In genomic region chr6:108798672-108799355, GRCh38 we compare ENCODE assay signal across 8 cellular contexts. TPM values are rescaled to one million over a fixed set of nuclear protein-coding genes. Genes with fewer than 3 reads are reported as not detected.
DNase-seq lines count a peak whose midpoint lies in the region; TF ChIP-seq lines count a peak whose summit lies in the region.

No MANE protein-coding gene starts in this region.

- BruUV-seq in PC-9 (replicated peaks; lab: Mats Ljungman, UMichigan), result no TSS peak

- H3K9me3 ChIP-seq in PC-9 (ENCODE audit: insufficient read depth, low read depth) (no peaks in the 10 kb centered on the region), osteoblast (ENCODE audit: low read depth, low read length) (no peaks in the 10 kb centered on the region)

- DNase-seq in PC-9 (no peak), left kidney (ENCODE audit: low read depth, low spot score) (peak; percentile 34), osteoblast (ENCODE audit: insufficient read length, low spot score, missing footprints) (no peak), hepatic stellate cell (ENCODE audit: low spot score) (no peak), GM03348 (ENCODE audit: low spot score) (no peak), mesenteric fat pad (ENCODE audit: low spot score) (no peak)
- DNase-seq in activated T-cell treated with anti-CD3 and anti-CD28 coated beads, Interleukin-2, amount 50 U/mL, for 48 hours, result peak; percentile 64 to 71
- peak; percentile 22 for DNase-seq in stimulated activated CD8-positive, alpha-beta memory T cell treated with anti-CD3 and anti-CD28 coated beads, Interleukin-4, amount 100 ng/mL, for 24 hours (ENCODE audit: low read depth)

- H3K27me3 ChIP-seq in PC-9 (ENCODE audit: insufficient read depth, low read depth) (no peaks in the 10 kb centered on the region), osteoblast (ENCODE audit: insufficient read depth, low read length) (no peaks in the 10 kb centered on the region)

- H3K27ac ChIP-seq in PC-9 (peak overlapping the region; percentile 68), osteoblast (ENCODE audit: low read depth, low read length) (no peak overlapping the region)

- peak overlapping the region; percentile 71 for H3K4me2 ChIP-seq in PC-9
- no peak overlapping the region for H3K4me2 ChIP-seq in osteoblast (ENCODE audit: insufficient read depth, low read length)

- TF ChIP-seq CTCF in PC-9 (conservative IDR thresholded peaks at IDR 0.05) (no peak), osteoblast (IDR thresholded peaks at IDR 0.05; ENCODE audit: extremely low read depth, low read depth, low read length) (no peak)

- POLR2A ChIA-PET in PC-9 (lab: Charles Lee; ENCODE audit: unreplicated experiment), result interaction anchor here (0.6 kb wide), 1 partner anchor 210 kb away, joined by 5 read pairs; no protein-coding TSS in a partner anchor

- H3K4me1 ChIP-seq in PC-9 (replicated peaks; ENCODE audit: insufficient read depth) (peaks cover 33% of the 10 kb centered on the region), osteoblast (ENCODE audit: insufficient read depth, low read length) (peaks cover 5% of the 10 kb centered on the region)

- H3K36me3 ChIP-seq in PC-9 (ENCODE audit: low read depth) (no peaks in the 10 kb centered on the region), osteoblast (ENCODE audit: insufficient read depth, low read length) (no peaks in the 10 kb centered on the region)

- H3F3A ChIP-seq in PC-9 (ENCODE audit: insufficient read depth, low read depth), result peaks cover 18% of the 10 kb centered on the region

- peak overlapping the region; percentile 74 for H2AFZ ChIP-seq in PC-9
- H2AFZ ChIP-seq in osteoblast (ENCODE audit: low read length), result no peak overlapping the region

- H3K79me2 ChIP-seq in PC-9 (ENCODE audit: low read depth) (no peaks in the 10 kb centered on the region), osteoblast (ENCODE audit: insufficient read depth, low read length) (no peaks in the 10 kb centered on the region)

- H4K20me1 ChIP-seq in PC-9 (ENCODE audit: insufficient read depth) (no peaks in the 10 kb centered on the region), osteoblast (ENCODE audit: insufficient read depth, low read length) (no peaks in the 10 kb centered on the region)

- CTCF ChIA-PET in PC-9 (lab: Charles Lee), result no interaction called here

- H3K4me3 ChIP-seq in PC-9, result peak overlapping the region; percentile 39
- no peak overlapping the region for H3K4me3 ChIP-seq in osteoblast (ENCODE audit: insufficient read depth, low read length)

- intact Hi-C loops in PC-9 (cut with micrococcal nuclease; ENCODE audit: unreplicated experiment), result no loop called here

- H3K9me2 ChIP-seq in PC-9 (ENCODE audit: insufficient read depth), result no peaks in the 10 kb centered on the region

RNA-seq across cellular contexts. Expression of gene ARMC2, which starts 49.4 kb away (rescaled TPM):
- total RNA-seq in PC-9 (2021) (7.9 and 15.5 TPM in 2 replicates), osteoblast (1.4 and 2.7 TPM in 2 replicates), mesenteric fat pad (10.0 TPM)

Comparison
In these comparisons a context has a peak if more than half of its experiments do, and no peak if none do; other contexts are left out.
1. DNase-seq: peak in activated T-cell treated with anti-CD3 and anti-CD28 coated beads, Interleukin-2, amount 50 U/mL, for 48 hours (2 of 2), left kidney (single experiment) and stimulated activated CD8-positive, alpha-beta memory T cell treated with anti-CD3 and anti-CD28 coated beads, Interleukin-4, amount 100 ng/mL, for 24 hours (single experiment); none in PC-9 (0 of 2), osteoblast (single experiment), hepatic stellate cell (single experiment), GM03348 (single experiment) and mesenteric fat pad (single experiment).